7 cellular contexts compared by ENCODE assay signal in the genomic region with DNA sequence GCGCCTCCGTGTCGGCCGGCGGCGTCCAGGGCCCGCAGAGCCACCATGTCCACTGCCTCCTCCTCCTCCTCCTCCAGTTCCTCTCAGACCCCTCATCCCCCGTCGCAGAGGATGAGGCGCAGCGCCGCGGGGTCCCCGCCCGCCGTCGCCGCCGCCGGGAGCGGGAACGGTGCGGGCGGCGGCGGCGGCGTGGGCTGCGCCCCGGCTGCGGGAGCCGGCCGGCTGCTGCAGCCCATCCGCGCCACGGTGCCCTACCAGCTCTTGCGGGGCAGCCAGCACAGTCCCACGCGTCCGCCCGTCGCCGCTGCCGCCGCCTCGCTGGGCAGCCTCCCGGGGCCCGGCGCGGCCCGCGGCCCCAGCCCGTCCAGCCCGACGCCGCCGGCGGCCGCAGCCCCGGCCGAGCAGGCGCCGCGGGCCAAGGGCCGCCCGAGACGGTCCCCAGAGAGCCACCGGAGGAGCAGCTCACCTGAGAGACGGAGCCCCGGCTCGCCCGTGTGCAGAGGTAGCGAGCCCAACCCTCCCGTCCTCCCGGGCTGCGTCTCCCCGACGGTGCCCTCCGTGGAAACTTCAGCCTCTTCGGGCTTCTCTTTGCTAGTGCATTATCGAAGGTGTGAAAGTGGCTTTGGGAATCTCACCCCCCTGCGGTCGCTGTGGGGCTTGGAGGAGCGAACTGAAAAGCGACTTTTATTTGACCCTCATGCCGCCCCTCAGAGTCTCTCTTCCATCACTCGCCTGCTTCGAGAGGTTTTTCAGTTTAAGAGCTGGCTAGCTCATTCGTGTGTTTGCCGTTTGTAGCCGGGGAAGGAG. TPM values are rescaled to one million over a fixed set of nuclear protein-coding genes. Genes with fewer than 3 reads are reported as not detected.
DNase-seq lines count a peak whose midpoint lies in the region; ATAC-seq and TF ChIP-seq lines count a peak whose summit lies in the region.

No MANE protein-coding gene starts in this region.

- DNase-seq in fibroblast of the aortic adventitia (ENCODE audit: low read depth) (peak; percentile 49), neural progenitor cell (ENCODE audit: low spot score) (peak; percentile 61), thoracic aorta (ENCODE audit: low spot score) (no peak)

- H4K20me1 ChIP-seq in OCI-LY1 (ENCODE audit: insufficient read depth, low read length) = no peaks in the 10 kb centered on the region
- peaks cover 42% of the 10 kb centered on the region for H4K20me1 ChIP-seq in neural progenitor cell (ENCODE audit: low read depth)

- peaks cover 15% of the 10 kb centered on the region for H3K4me1 Mint-ChIP-seq in activated T-helper 17 cell treated with anti-CD3 and anti-CD28 coated beads, Interleukin-2, amount 50 U/mL, for 72 hours
- H3K4me1 Mint-ChIP-seq in neural progenitor cell = peaks cover 15% of the 10 kb centered on the region

- H3K9me2 ChIP-seq in OCI-LY1 (ENCODE audit: low read depth, low read length) = no peaks in the 10 kb centered on the region

- peak; percentile 2 for ATAC-seq in HG03139 (IDR thresholded peaks at IDR 0.05; ENCODE audit: unreplicated experiment)
- ATAC-seq in activated T-helper 17 cell treated with anti-CD3 and anti-CD28 coated beads, Interleukin-2, amount 50 U/mL, for 72 hours (replicated peaks) = peak; percentile 2
- no peak for ATAC-seq in thoracic aorta (ENCODE audit: insufficient number of reproducible peaks, low FRiP score, low read depth)

- H3K27ac ChIP-seq in OCI-LY1 (ENCODE audit: low read depth, low read length, poor library complexity, severe bottlenecking) (peak overlapping the region; percentile 95), neural progenitor cell (peak overlapping the region; percentile 89), thoracic aorta (peak overlapping the region; percentile 89)

- peak; percentile 7 for TF ChIP-seq CTCF in GM12873 (IDR thresholded peaks at IDR 0.05; ENCODE audit: insufficient read depth, low read depth, low read length, missing control alignments)
- TF ChIP-seq CTCF in OCI-LY1 (IDR thresholded peaks at IDR 0.05; ENCODE audit: low read length) = peak; percentile 19; the same call in 1 of the 2 replicates
- TF ChIP-seq CTCF in fibroblast of the aortic adventitia (IDR thresholded peaks at IDR 0.05; ENCODE audit: insufficient read depth, low read length) = peak; percentile 15
- peak; percentile 19 for TF ChIP-seq CTCF in neural progenitor cell (IDR thresholded peaks at IDR 0.05)
- TF ChIP-seq CTCF in thoracic aorta (IDR thresholded peaks at IDR 0.05) = peak; percentile 12

- H3K27ac Mint-ChIP-seq in activated T-helper 17 cell treated with anti-CD3 and anti-CD28 coated beads, Interleukin-2, amount 50 U/mL, for 72 hours = no peak overlapping the region
- H3K27ac Mint-ChIP-seq in neural progenitor cell = no peak overlapping the region

- H3K9me3 ChIP-seq in OCI-LY1 (ENCODE audit: low read length) (no peaks in the 10 kb centered on the region), neural progenitor cell (ENCODE audit: low read depth) (no peaks in the 10 kb centered on the region), thoracic aorta (no peaks in the 10 kb centered on the region)

- H3K4me1 ChIP-seq in OCI-LY1 (ENCODE audit: insufficient read depth, low read length, severe bottlenecking) = peaks cover 52% of the 10 kb centered on the region
- H3K4me1 ChIP-seq in neural progenitor cell = peaks cover 42% of the 10 kb centered on the region
- peaks cover 10 to 12% of the 10 kb centered on the region in 2 donors for H3K4me1 ChIP-seq in thoracic aorta (ENCODE audit: control insufficient read depth in 1 of 2, low read depth in 2 of 2)

- H3F3A ChIP-seq in OCI-LY1 (ENCODE audit: insufficient read depth, low read length) (no peaks in the 10 kb centered on the region), neural progenitor cell (ENCODE audit: low read depth) (peaks cover 4% of the 10 kb centered on the region)

- H3K27me3 Mint-ChIP-seq in activated T-helper 17 cell treated with anti-CD3 and anti-CD28 coated beads, Interleukin-2, amount 50 U/mL, for 72 hours = no peaks in the 10 kb centered on the region
- H3K27me3 Mint-ChIP-seq in neural progenitor cell (ENCODE audit: insufficient read depth, low read depth) = no peaks in the 10 kb centered on the region

- no peaks in the 10 kb centered on the region for H3K27me3 ChIP-seq in OCI-LY1 (ENCODE audit: insufficient read depth, low read length)
- H3K27me3 ChIP-seq in neural progenitor cell = no peaks in the 10 kb centered on the region
- no peaks in the 10 kb centered on the region for H3K27me3 ChIP-seq in thoracic aorta (replicated peaks; ENCODE audit: insufficient read depth)

- peak overlapping the region; percentile 96 for H3K9ac ChIP-seq in OCI-LY1 (ENCODE audit: low read length)
- peak overlapping the region; percentile 58 for H3K9ac ChIP-seq in neural progenitor cell

- no peaks in the 10 kb centered on the region for H3K36me3 Mint-ChIP-seq in activated T-helper 17 cell treated with anti-CD3 and anti-CD28 coated beads, Interleukin-2, amount 50 U/mL, for 72 hours (ENCODE audit: low read depth)
- H3K36me3 Mint-ChIP-seq in neural progenitor cell = peaks cover 1% of the 10 kb centered on the region

- H3K79me2 ChIP-seq in OCI-LY1 (ENCODE audit: insufficient read depth, low read length) = peaks cover 49% of the 10 kb centered on the region
- peaks cover 50% of the 10 kb centered on the region for H3K79me2 ChIP-seq in neural progenitor cell (ENCODE audit: low read depth)

- H3K4me3 Mint-ChIP-seq in activated T-helper 17 cell treated with anti-CD3 and anti-CD28 coated beads, Interleukin-2, amount 50 U/mL, for 72 hours = no peak overlapping the region
- peak overlapping the region; percentile 94 for H3K4me3 Mint-ChIP-seq in neural progenitor cell

- H3K9me3 Mint-ChIP-seq in activated T-helper 17 cell treated with anti-CD3 and anti-CD28 coated beads, Interleukin-2, amount 50 U/mL, for 72 hours = no peaks in the 10 kb centered on the region
- H3K9me3 Mint-ChIP-seq in neural progenitor cell = no peaks in the 10 kb centered on the region

- H3K36me3 ChIP-seq in OCI-LY1 (ENCODE audit: insufficient read depth, low read length) (peaks cover 4% of the 10 kb centered on the region; the same call in 1 of the 2 replicates), neural progenitor cell (no peaks in the 10 kb centered on the region), thoracic aorta (no peaks in the 10 kb centered on the region)

- peak overlapping the region; percentile 93 for H3K4me2 ChIP-seq in OCI-LY1 (ENCODE audit: low read length)
- H3K4me2 ChIP-seq in neural progenitor cell = peak overlapping the region; percentile 94

- H3K4me3 ChIP-seq in OCI-LY1 (ENCODE audit: low read depth, low read length, poor library complexity, severe bottlenecking) (peak overlapping the region; percentile 95), fibroblast of the aortic adventitia (ENCODE audit: low read depth, low read length) (peak overlapping the region; percentile 85), neural progenitor cell (peak overlapping the region; percentile 93), thoracic aorta (peak overlapping the region; percentile 85)

- no peak overlapping the region for H2AFZ ChIP-seq in OCI-LY1 (ENCODE audit: low read length)
- H2AFZ ChIP-seq in neural progenitor cell (replicated peaks) = peak overlapping the region; percentile 54

RNA-seq across cellular contexts. Expression of gene GLCCI1, which starts 0.9 kb away (rescaled TPM):
- total RNA-seq in activated T-helper 17 cell treated with anti-CD3 and anti-CD28 coated beads, Interleukin-2, amount 50 U/mL, for 72 hours = 10 to 100 TPM; 22.3 to 29.1 TPM
- total RNA-seq in fibroblast of the aortic adventitia (ENCODE audit: low replicate concordance) (2.1 and 11.7 TPM in 2 replicates), neural progenitor cell (ENCODE audit: low replicate concordance) (46.6 and 78.0 TPM in 2 replicates), thoracic aorta (10 to 100 TPM in 1 of 2 donors, 1 to 10 TPM in 1; 5.8 to 15.6 TPM)
